Comparison of ENCODE assay signal across 28 cellular contexts in genomic region chr6:36178544-36178943, GRCh38.
"Had no signal": no experiment of that assay in that cellular context is flagged by ENCODE, and none has a peak within 500 bp of the region (broad histone marks: within the 10 kb centered on the region; RNA-seq: fewer than 3 reads in every experiment).

No MANE protein-coding gene starts in this region.

- H3K9me3 ChIP-seq: ovary, psoas muscle, testis, uterus had no signal

- H3K79me2 ChIP-seq: parathyroid adenoma had no signal

- H3K27me3 ChIP-seq: neural progenitor cell, ovary, suprapubic skin, testis, tibial artery, transverse colon, upper lobe of right lung, uterus had no signal

- ATAC-seq: naive thymus-derived CD4-positive, alpha-beta T cell; natural killer cell; psoas muscle; right cardiac atrium; sciatic nerve; stimulated activated memory B cell treated with anti-CD40 and anti-IgM and Interleukin-4, amounts not matched to agents 10 μg/mL and 1 μg/mL and 100 μg/mL, for 72 hours; stimulated activated naive CD8-positive, alpha-beta T cell treated with anti-CD3 and anti-CD28 coated beads, Interleukin-15, amount 100 ng/mL, for 72 hours; stimulated activated naive CD8-positive, alpha-beta T cell treated with anti-CD3 and anti-CD28 coated beads, Interleukin-15, Interleukin-2, amounts not matched to agents 100 U/mL and 50 U/mL, for 24 hours; upper lobe of right lung had no signal

- H3K4me3 ChIP-seq: neural progenitor cell, ovary, psoas muscle, skin epidermis, smooth muscle cell, suprapubic skin, testis, tibial artery, transverse colon, upper lobe of right lung, uterus had no signal

- DNase-seq: naive thymus-derived CD4-positive, alpha-beta T cell; natural killer cell; occipital lobe; ovary; posterior cingulate gyrus; psoas muscle; right cardiac atrium; stimulated activated CD4-positive, alpha-beta T cell treated with anti-CD3 and anti-CD28 coated beads, Interleukin-15, amount 100 ng/mL, for 24 hours; stimulated activated CD4-positive, alpha-beta T cell treated with anti-CD3 and anti-CD28 coated beads, Interleukin-2, amount 100 ng/mL, for 24 hours; stimulated activated CD4-positive, alpha-beta T cell treated with anti-CD3 and anti-CD28 coated beads, Interleukin-2, amount 100 ng/mL, for 48 hours; stimulated activated CD4-positive, alpha-beta T cell treated with anti-CD3 and anti-CD28 coated beads, Interleukin-4, amount 100 ng/mL, for 24 hours; stimulated activated CD8-positive, alpha-beta memory T cell treated with anti-CD3 and anti-CD28 coated beads, Interleukin-4, amount 100 ng/mL, for 48 hours; stimulated activated naive CD4-positive, alpha-beta T cell; stimulated activated naive CD8-positive, alpha-beta T cell treated with anti-CD3 and anti-CD28 coated beads, Interleukin-15, amount 100 ng/mL, for 72 hours; stimulated activated naive CD8-positive, alpha-beta T cell treated with anti-CD3 and anti-CD28 coated beads, Interleukin-15, Interleukin-2, amounts not matched to agents 100 U/mL and 50 U/mL, for 24 hours; substantia nigra; testis; tibial artery; transverse colon; upper lobe of right lung; uterus had no signal

- H3K4me1 ChIP-seq: neural progenitor cell, parathyroid adenoma, psoas muscle, suprapubic skin, testis, tibial artery, transverse colon, upper lobe of right lung, uterus had no signal

- H2AFZ ChIP-seq: neural progenitor cell, parathyroid adenoma had no signal

- H3K36me3 ChIP-seq: neural progenitor cell, ovary, suprapubic skin, transverse colon, upper lobe of right lung, uterus had no signal

- H3K4me2 ChIP-seq: neural progenitor cell, smooth muscle cell had no signal

- H3K27ac ChIP-seq: neural progenitor cell, ovary, parathyroid adenoma, psoas muscle, skin epidermis, suprapubic skin, testis, tibial artery, transverse colon, upper lobe of right lung, uterus had no signal

- H3K9ac ChIP-seq: neural progenitor cell, parathyroid adenoma had no signal
